1 cellular context compared by ENCODE assay signal in genomic region chr3:127467386-127467785, GRCh38.
A peak's percentile ranks its signal among the peaks of the same experiment; 100 is the strongest.
TF ChIP-seq lines count a peak whose summit lies in the region.

No MANE protein-coding gene starts in this region.

TF ChIP-seq in H1, 55 proteins besides CTCF, POLR2A, EP300 and RAD21 (continued from another document):
- TF ChIP-seq NANOG (IDR thresholded peaks at IDR 0.05; ENCODE audit: insufficient read depth, low read depth, low read length, poor library complexity, severe bottlenecking), result no peak
- no peak for TF ChIP-seq SIX5 (IDR thresholded peaks at IDR 0.05; ENCODE audit: low read depth, low read length)
- TF ChIP-seq JUND (IDR thresholded peaks at IDR 0.05; ENCODE audit: low read length), result no peak
- no peak for TF ChIP-seq EZH2 (IDR thresholded peaks at IDR 0.05; ENCODE audit: low read depth, low read length, severe bottlenecking)
- no peak for TF ChIP-seq ATF2 (IDR thresholded peaks at IDR 0.05; ENCODE audit: low read length)
- TF ChIP-seq CBX8 (IDR thresholded peaks at IDR 0.05; ENCODE audit: borderline replicate concordance, low read depth, low read length), result no peak
- TF ChIP-seq, protein P1, sequence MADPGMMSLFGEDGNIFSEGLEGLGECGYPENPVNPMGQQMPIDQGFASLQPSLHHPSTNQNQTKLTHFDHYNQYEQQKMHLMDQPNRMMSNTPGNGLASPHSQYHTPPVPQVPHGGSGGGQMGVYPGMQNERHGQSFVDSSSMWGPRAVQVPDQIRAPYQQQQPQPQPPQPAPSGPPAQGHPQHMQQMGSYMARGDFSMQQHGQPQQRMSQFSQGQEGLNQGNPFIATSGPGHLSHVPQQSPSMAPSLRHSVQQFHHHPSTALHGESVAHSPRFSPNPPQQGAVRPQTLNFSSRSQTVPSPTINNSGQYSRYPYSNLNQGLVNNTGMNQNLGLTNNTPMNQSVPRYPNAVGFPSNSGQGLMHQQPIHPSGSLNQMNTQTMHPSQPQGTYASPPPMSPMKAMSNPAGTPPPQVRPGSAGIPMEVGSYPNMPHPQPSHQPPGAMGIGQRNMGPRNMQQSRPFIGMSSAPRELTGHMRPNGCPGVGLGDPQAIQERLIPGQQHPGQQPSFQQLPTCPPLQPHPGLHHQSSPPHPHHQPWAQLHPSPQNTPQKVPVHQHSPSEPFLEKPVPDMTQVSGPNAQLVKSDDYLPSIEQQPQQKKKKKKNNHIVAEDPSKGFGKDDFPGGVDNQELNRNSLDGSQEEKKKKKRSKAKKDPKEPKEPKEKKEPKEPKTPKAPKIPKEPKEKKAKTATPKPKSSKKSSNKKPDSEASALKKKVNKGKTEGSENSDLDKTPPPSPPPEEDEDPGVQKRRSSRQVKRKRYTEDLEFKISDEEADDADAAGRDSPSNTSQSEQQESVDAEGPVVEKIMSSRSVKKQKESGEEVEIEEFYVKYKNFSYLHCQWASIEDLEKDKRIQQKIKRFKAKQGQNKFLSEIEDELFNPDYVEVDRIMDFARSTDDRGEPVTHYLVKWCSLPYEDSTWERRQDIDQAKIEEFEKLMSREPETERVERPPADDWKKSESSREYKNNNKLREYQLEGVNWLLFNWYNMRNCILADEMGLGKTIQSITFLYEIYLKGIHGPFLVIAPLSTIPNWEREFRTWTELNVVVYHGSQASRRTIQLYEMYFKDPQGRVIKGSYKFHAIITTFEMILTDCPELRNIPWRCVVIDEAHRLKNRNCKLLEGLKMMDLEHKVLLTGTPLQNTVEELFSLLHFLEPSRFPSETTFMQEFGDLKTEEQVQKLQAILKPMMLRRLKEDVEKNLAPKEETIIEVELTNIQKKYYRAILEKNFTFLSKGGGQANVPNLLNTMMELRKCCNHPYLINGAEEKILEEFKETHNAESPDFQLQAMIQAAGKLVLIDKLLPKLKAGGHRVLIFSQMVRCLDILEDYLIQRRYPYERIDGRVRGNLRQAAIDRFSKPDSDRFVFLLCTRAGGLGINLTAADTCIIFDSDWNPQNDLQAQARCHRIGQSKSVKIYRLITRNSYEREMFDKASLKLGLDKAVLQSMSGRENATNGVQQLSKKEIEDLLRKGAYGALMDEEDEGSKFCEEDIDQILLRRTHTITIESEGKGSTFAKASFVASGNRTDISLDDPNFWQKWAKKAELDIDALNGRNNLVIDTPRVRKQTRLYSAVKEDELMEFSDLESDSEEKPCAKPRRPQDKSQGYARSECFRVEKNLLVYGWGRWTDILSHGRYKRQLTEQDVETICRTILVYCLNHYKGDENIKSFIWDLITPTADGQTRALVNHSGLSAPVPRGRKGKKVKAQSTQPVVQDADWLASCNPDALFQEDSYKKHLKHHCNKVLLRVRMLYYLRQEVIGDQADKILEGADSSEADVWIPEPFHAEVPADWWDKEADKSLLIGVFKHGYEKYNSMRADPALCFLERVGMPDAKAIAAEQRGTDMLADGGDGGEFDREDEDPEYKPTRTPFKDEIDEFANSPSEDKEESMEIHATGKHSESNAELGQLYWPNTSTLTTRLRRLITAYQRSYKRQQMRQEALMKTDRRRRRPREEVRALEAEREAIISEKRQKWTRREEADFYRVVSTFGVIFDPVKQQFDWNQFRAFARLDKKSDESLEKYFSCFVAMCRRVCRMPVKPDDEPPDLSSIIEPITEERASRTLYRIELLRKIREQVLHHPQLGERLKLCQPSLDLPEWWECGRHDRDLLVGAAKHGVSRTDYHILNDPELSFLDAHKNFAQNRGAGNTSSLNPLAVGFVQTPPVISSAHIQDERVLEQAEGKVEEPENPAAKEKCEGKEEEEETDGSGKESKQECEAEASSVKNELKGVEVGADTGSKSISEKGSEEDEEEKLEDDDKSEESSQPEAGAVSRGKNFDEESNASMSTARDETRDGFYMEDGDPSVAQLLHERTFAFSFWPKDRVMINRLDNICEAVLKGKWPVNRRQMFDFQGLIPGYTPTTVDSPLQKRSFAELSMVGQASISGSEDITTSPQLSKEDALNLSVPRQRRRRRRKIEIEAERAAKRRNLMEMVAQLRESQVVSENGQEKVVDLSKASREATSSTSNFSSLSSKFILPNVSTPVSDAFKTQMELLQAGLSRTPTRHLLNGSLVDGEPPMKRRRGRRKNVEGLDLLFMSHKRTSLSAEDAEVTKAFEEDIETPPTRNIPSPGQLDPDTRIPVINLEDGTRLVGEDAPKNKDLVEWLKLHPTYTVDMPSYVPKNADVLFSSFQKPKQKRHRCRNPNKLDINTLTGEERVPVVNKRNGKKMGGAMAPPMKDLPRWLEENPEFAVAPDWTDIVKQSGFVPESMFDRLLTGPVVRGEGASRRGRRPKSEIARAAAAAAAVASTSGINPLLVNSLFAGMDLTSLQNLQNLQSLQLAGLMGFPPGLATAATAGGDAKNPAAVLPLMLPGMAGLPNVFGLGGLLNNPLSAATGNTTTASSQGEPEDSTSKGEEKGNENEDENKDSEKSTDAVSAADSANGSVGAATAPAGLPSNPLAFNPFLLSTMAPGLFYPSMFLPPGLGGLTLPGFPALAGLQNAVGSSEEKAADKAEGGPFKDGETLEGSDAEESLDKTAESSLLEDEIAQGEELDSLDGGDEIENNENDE (IDR thresholded peaks at IDR 0.05; ENCODE audit: insufficient replicate concordance, low read length), result no peak
- TF ChIP-seq NRF1 (IDR thresholded peaks at IDR 0.05; ENCODE audit: low read depth, low read length), result no peak
- TF ChIP-seq MAX (IDR thresholded peaks at IDR 0.05), result peak; percentile 45; the same call in 1 of the 2 replicates
